ENCODE assay signal across 1 cellular context in genomic region chr4:185471235-185472062, GRCh38.
TF ChIP-seq lines count a peak whose summit lies in the region.

Gene CCDC110 (minus strand): TSS chr4:185471733. CDS start chr4:185471683, 50 bp downstream.

TF ChIP-seq in GM12878, 131 proteins besides CTCF, POLR2A, EP300 and RAD21 (continued from another document):
- no peak for TF ChIP-seq ZNF592 (IDR thresholded peaks at IDR 0.05)
- TF ChIP-seq CEBPB (IDR thresholded peaks at IDR 0.05; ENCODE audit: borderline replicate concordance in 1 of 2, low read depth in 2 of 2, low read length in 2 of 2), result no peak
- peak; percentile 34 to 56; a peak in 2 of 4 replicates for TF ChIP-seq BHLHE40 (IDR thresholded peaks at IDR 0.05; ENCODE audit: borderline replicate concordance in 1 of 2, low read depth in 2 of 2, low read length in 1 of 2)
- TF ChIP-seq ZBED1 (IDR thresholded peaks at IDR 0.05; ENCODE audit: borderline replicate concordance), result no peak
- TF ChIP-seq STAT3 (IDR thresholded peaks at IDR 0.05; ENCODE audit: low read depth, low read length), result no peak
- peak; percentile 71 for TF ChIP-seq IKZF1 (conservative IDR thresholded peaks at IDR 0.05)
